18 cellular contexts compared by ENCODE assay signal in genomic region chr6:11439017-11439420, GRCh38.
DNase-seq lines count a peak whose midpoint lies in the region; ATAC-seq, FAIRE-seq and TF ChIP-seq lines count a peak whose summit lies in the region.
"Had no signal": no experiment of that assay in that cellular context is flagged by ENCODE, and none has a peak within 500 bp of the region (broad histone marks: within the 10 kb centered on the region; RNA-seq: fewer than 3 reads in every experiment).

No MANE protein-coding gene starts in this region.

- H3K36me3 ChIP-seq in kidney (ENCODE audit: control insufficient read depth in 1 of 2, insufficient read depth in 2 of 2, low read length in 2 of 2) (no peaks in the 10 kb centered on the region), tibial nerve (no peaks in the 10 kb centered on the region)

- H3K27ac Mint-ChIP-seq in activated CD4-positive, alpha-beta T cell treated with anti-CD3 and anti-CD28 coated beads, Interleukin-2, amount 10 ng/mL, durations not matched to agents 24 days and 14 days = peak overlapping the region; percentile 11
- no peak overlapping the region for H3K27ac Mint-ChIP-seq in activated CD8-positive, alpha-beta T cell treated with anti-CD3 and anti-CD28 coated beads, Interleukin-2, amount 10 ng/mL, durations not matched to agents 7 days and 5 days
- no peak overlapping the region for H3K27ac Mint-ChIP-seq in type B pancreatic cell
- peak overlapping the region in 1 of 2 donors; percentile 49 for H3K27ac Mint-ChIP-seq in effector memory CD8-positive, alpha-beta T cell

- no peaks in the 10 kb centered on the region for H3K27me3 ChIP-seq in tibial nerve

- no peak overlapping the region for H3K4me3 Mint-ChIP-seq in activated CD4-positive, alpha-beta T cell treated with anti-CD3 and anti-CD28 coated beads, Interleukin-2, amount 10 ng/mL, durations not matched to agents 24 days and 14 days
- no peak overlapping the region for H3K4me3 Mint-ChIP-seq in activated CD8-positive, alpha-beta T cell treated with anti-CD3 and anti-CD28 coated beads, Interleukin-2, amount 10 ng/mL, durations not matched to agents 7 days and 5 days
- no peak overlapping the region for H3K4me3 Mint-ChIP-seq in type B pancreatic cell
- no peak overlapping the region for H3K4me3 Mint-ChIP-seq in effector memory CD8-positive, alpha-beta T cell

- H3K27ac ChIP-seq in kidney (ENCODE audit: low read depth in 2 of 2, low read length in 2 of 2) (peak overlapping the region in 1 of 2 donors; percentile 23), tibial nerve (peak overlapping the region in 1 of 4 donors; percentile 32)

- H3K36me3 Mint-ChIP-seq in activated CD4-positive, alpha-beta T cell treated with anti-CD3 and anti-CD28 coated beads, Interleukin-2, amount 10 ng/mL, durations not matched to agents 24 days and 14 days (ENCODE audit: low read depth) = peaks cover 7% of the 10 kb centered on the region
- H3K36me3 Mint-ChIP-seq in activated CD8-positive, alpha-beta T cell treated with anti-CD3 and anti-CD28 coated beads, Interleukin-2, amount 10 ng/mL, durations not matched to agents 7 days and 5 days (ENCODE audit: low read depth) = peaks cover 3% of the 10 kb centered on the region
- no peaks in the 10 kb centered on the region for H3K36me3 Mint-ChIP-seq in type B pancreatic cell
- H3K36me3 Mint-ChIP-seq in effector memory CD8-positive, alpha-beta T cell (ENCODE audit: insufficient read depth) = no peaks in the 10 kb centered on the region

- in situ Hi-C loops in ACHN (cut with HindIII; ENCODE audit: low pct_ligation_motif_present, low pct_unique_long_range_greater_than_20kb, low sequenced_read_pairs) = no loop called here

- WGBS in tibial nerve, 2 donors = 43 to 55% methylated on average over 2 of the region's 2 CpGs

- peak; percentile 8 for FAIRE-seq in kidney (lab: Jason Lieb, UNC)
- FAIRE-seq: A549, islet of Langerhans had no signal

- no peak for DNase-seq in activated CD4-positive, alpha-beta T cell treated with anti-CD3 and anti-CD28 coated beads, Interleukin-2, amount 10 ng/mL, durations not matched to agents 24 days and 14 days
- DNase-seq in activated CD4-positive, alpha-beta T cell treated with anti-CD3 and anti-CD28 coated beads, Interleukin-2, amount 50 U/mL, for 1 hour = no peak
- no peak for DNase-seq in activated CD8-positive, alpha-beta T cell treated with anti-CD3 and anti-CD28 coated beads, Interleukin-2, amount 10 ng/mL, durations not matched to agents 7 days and 5 days
- DNase-seq in kidney = no peak
- DNase-seq in tibial nerve (ENCODE audit: low spot score in 2 of 2) = no peak
- DNase-seq in ACHN = no peak
- no peak for DNase-seq in type B pancreatic cell (ENCODE audit: extremely low spot score, unreplicated experiment)
- no peak for DNase-seq in effector memory CD8-positive, alpha-beta T cell
- DNase-seq: GDM1; glutamatergic neuron; HCEC 1CT; NCI-H146; NCI-H524 treated with DMSO at 0.1 percent for 48 hours; posterior cingulate gyrus; stimulated activated CD4-positive, alpha-beta T cell treated with anti-CD3 and anti-CD28 coated beads, Interleukin-12 subunit alpha, Interleukin-12 subunit beta, amount 100 ng/mL, for 4 hours; substantia nigra had no signal

- H3K9me3 ChIP-seq in kidney (ENCODE audit: control insufficient read depth in 1 of 2, low read length in 2 of 2) (no peaks in the 10 kb centered on the region), tibial nerve (no peaks in the 10 kb centered on the region)

- H3K4me1 ChIP-seq in kidney (ENCODE audit: control insufficient read depth in 1 of 2, insufficient read depth in 1 of 2, low read depth in 1 of 2, low read length in 2 of 2) = peaks cover 4 to 9% of the 10 kb centered on the region in 2 donors
- peaks cover 0 to 19% (median 11%) of the 10 kb centered on the region in 4 donors for H3K4me1 ChIP-seq in tibial nerve

- CTCF ChIA-PET in activated CD8-positive, alpha-beta T cell treated with anti-CD3 and anti-CD28 coated beads, Interleukin-2, amount 10 ng/mL, durations not matched to agents 7 days and 5 days (lab: Charles Lee) = no interaction called here

- peak; percentile 52 to 71 for TF ChIP-seq EP300 in tibial nerve (IDR thresholded peaks at IDR 0.05)

- TF ChIP-seq POLR2A in tibial nerve (IDR thresholded peaks at IDR 0.05) = no peak

- H3K4me3 ChIP-seq in kidney (ENCODE audit: low read length in 2 of 2) = no peak overlapping the region
- H3K4me3 ChIP-seq in tibial nerve = no peak overlapping the region
- H3K4me3 ChIP-seq: A549 had no signal

- no peaks in the 10 kb centered on the region for H3K27me3 Mint-ChIP-seq in activated CD4-positive, alpha-beta T cell treated with anti-CD3 and anti-CD28 coated beads, Interleukin-2, amount 10 ng/mL, durations not matched to agents 24 days and 14 days
- H3K27me3 Mint-ChIP-seq in activated CD8-positive, alpha-beta T cell treated with anti-CD3 and anti-CD28 coated beads, Interleukin-2, amount 10 ng/mL, durations not matched to agents 7 days and 5 days (ENCODE audit: low read depth) = no peaks in the 10 kb centered on the region
- no peaks in the 10 kb centered on the region for H3K27me3 Mint-ChIP-seq in type B pancreatic cell
- no peaks in the 10 kb centered on the region for H3K27me3 Mint-ChIP-seq in effector memory CD8-positive, alpha-beta T cell

- H3K9ac ChIP-seq in kidney (ENCODE audit: low read length in 2 of 2) = no peak overlapping the region

- no peak for TF ChIP-seq CTCF in kidney (IDR thresholded peaks at IDR 0.05; ENCODE audit: borderline replicate concordance, extremely low read depth, insufficient read depth)
- no peak for TF ChIP-seq CTCF in tibial nerve (IDR thresholded peaks at IDR 0.05)
- no peak for TF ChIP-seq CTCF in type B pancreatic cell (conservative IDR thresholded peaks at IDR 0.05)

- peaks cover 19% of the 10 kb centered on the region for H3K4me1 Mint-ChIP-seq in activated CD4-positive, alpha-beta T cell treated with anti-CD3 and anti-CD28 coated beads, Interleukin-2, amount 10 ng/mL, durations not matched to agents 24 days and 14 days
- H3K4me1 Mint-ChIP-seq in activated CD8-positive, alpha-beta T cell treated with anti-CD3 and anti-CD28 coated beads, Interleukin-2, amount 10 ng/mL, durations not matched to agents 7 days and 5 days (ENCODE audit: low read depth) = peaks cover 21% of the 10 kb centered on the region
- H3K4me1 Mint-ChIP-seq in type B pancreatic cell (ENCODE audit: unreplicated experiment) = peaks cover 7% of the 10 kb centered on the region
- peaks cover 4% of the 10 kb centered on the region in 2 donors for H3K4me1 Mint-ChIP-seq in effector memory CD8-positive, alpha-beta T cell (ENCODE audit: low read depth in 2 of 2)

- intact Hi-C loops in activated CD4-positive, alpha-beta T cell treated with anti-CD3 and anti-CD28 coated beads, Interleukin-2, amount 10 ng/mL, durations not matched to agents 24 days and 14 days (cut with micrococcal nuclease) = no loop called here
- intact Hi-C loops in kidney (cut with DNase I) = no loop called here

- POLR2A ChIA-PET in activated CD8-positive, alpha-beta T cell treated with anti-CD3 and anti-CD28 coated beads, Interleukin-2, amount 10 ng/mL, durations not matched to agents 7 days and 5 days (lab: Charles Lee) = no interaction called here

- ATAC-seq in activated CD8-positive, alpha-beta T cell treated with anti-CD3 and anti-CD28 coated beads, Interleukin-2, amount 10 ng/mL, durations not matched to agents 7 days and 5 days = peak; percentile 68
- ATAC-seq in effector memory CD8-positive, alpha-beta T cell (replicated peaks) = no peak
- ATAC-seq: A549 had no signal

- peaks cover 25% of the 10 kb centered on the region for H3K9me3 Mint-ChIP-seq in activated CD4-positive, alpha-beta T cell treated with anti-CD3 and anti-CD28 coated beads, Interleukin-2, amount 10 ng/mL, durations not matched to agents 24 days and 14 days
- peaks cover 12% of the 10 kb centered on the region for H3K9me3 Mint-ChIP-seq in activated CD8-positive, alpha-beta T cell treated with anti-CD3 and anti-CD28 coated beads, Interleukin-2, amount 10 ng/mL, durations not matched to agents 7 days and 5 days (ENCODE audit: insufficient read depth)
- H3K9me3 Mint-ChIP-seq in type B pancreatic cell = peaks cover 10% of the 10 kb centered on the region
- no peaks in the 10 kb centered on the region for H3K9me3 Mint-ChIP-seq in effector memory CD8-positive, alpha-beta T cell
